ENCODE assay signal across 13 cellular contexts in genomic region chr17:79788989-79789942, GRCh38. TPM values are rescaled to one million over a fixed set of nuclear protein-coding genes. Genes with fewer than 3 reads are reported as not detected.
A peak's percentile ranks its signal among the peaks of the same experiment; 100 is the strongest.
DNase-seq lines count a peak whose midpoint lies in the region; ATAC-seq and TF ChIP-seq lines count a peak whose summit lies in the region.
"Had no signal": no experiment of that assay in that cellular context is flagged by ENCODE, and none has a peak within 500 bp of the region (broad histone marks: within the 10 kb centered on the region; RNA-seq: fewer than 3 reads in every experiment).

No MANE protein-coding gene starts in this region.

- peaks cover 88% of the 10 kb centered on the region for H3K27me3 ChIP-seq in lower lobe of right lung (ENCODE audit: low read depth)
- H3K27me3 ChIP-seq in upper lobe of right lung = peaks cover 83% of the 10 kb centered on the region
- H3K27me3 ChIP-seq in tibial artery = peaks cover 20 to 98% of the 10 kb centered on the region in 2 donors

- DNase-seq in Right ventricle myocardium inferior (ENCODE audit: missing footprints) = no peak
- DNase-seq in cardiac septum (ENCODE audit: low spot score) = no peak
- peak; percentile 91 for DNase-seq in ecto neural progenitor cell (ENCODE audit: low spot score)
- peak; percentile 45 for DNase-seq in lower lobe of right lung
- no peak for DNase-seq in upper lobe of right lung
- DNase-seq in tibial artery = no peak
- DNase-seq: activated CD8-positive, alpha-beta T cell treated with anti-CD3 and anti-CD28 coated beads, Interleukin-2, amount 10 ng/mL, durations not matched to agents 7 days and 5 days; DND-41; NCI-H1694 treated with DMSO at 0.1 percent for 48 hours; occipital lobe; stimulated activated CD4-positive, alpha-beta T cell treated with anti-CD3 and anti-CD28 coated beads, Interleukin-4, amount 100 ng/mL, for 1 hour had no signal

- TF ChIP-seq CTCF in lower lobe of right lung (IDR thresholded peaks at IDR 0.05) = no peak
- TF ChIP-seq CTCF in upper lobe of right lung (IDR thresholded peaks at IDR 0.05) = no peak
- no peak for TF ChIP-seq CTCF in tibial artery (IDR thresholded peaks at IDR 0.05)

- no peaks in the 10 kb centered on the region for H3K36me3 ChIP-seq in lower lobe of right lung
- no peaks in the 10 kb centered on the region for H3K36me3 ChIP-seq in upper lobe of right lung
- no peaks in the 10 kb centered on the region for H3K36me3 ChIP-seq in tibial artery

- H3K9me3 ChIP-seq in lower lobe of right lung (no peaks in the 10 kb centered on the region), upper lobe of right lung (no peaks in the 10 kb centered on the region), tibial artery (no peaks in the 10 kb centered on the region)

- H3K27ac ChIP-seq in lower lobe of right lung = no peak overlapping the region
- no peak overlapping the region for H3K27ac ChIP-seq in upper lobe of right lung
- H3K27ac ChIP-seq in tibial artery = no peak overlapping the region

- intact Hi-C loops in Right ventricle myocardium inferior (cut with DNase I) = no loop called here
- intact Hi-C loops in cardiac septum (cut with DNase I) = loop anchor here (5.0 kb wide), 1 partner anchor 133 kb away; no protein-coding TSS in a partner anchor
- intact Hi-C loops in lower lobe of right lung (cut with DNase I) = no loop called here
- intact Hi-C loops in upper lobe of right lung (cut with DNase I) = loop anchor here (10.0 kb wide), 2 partner anchors 126 to 186 kb away; no protein-coding TSS in a partner anchor
- intact Hi-C loops in tibial artery (cut with DNase I; ENCODE audit: low total_unique reads) = loop anchor here (2.0 kb wide), 1 partner anchor 202 kb away; no protein-coding TSS in a partner anchor

- peaks cover 46% of the 10 kb centered on the region for H3K4me1 ChIP-seq in lower lobe of right lung
- peaks cover 12% of the 10 kb centered on the region for H3K4me1 ChIP-seq in upper lobe of right lung
- H3K4me1 ChIP-seq in tibial artery = peaks cover 0 to 48% (median 34%) of the 10 kb centered on the region in 4 donors

- no peak overlapping the region for H3K4me3 ChIP-seq in lower lobe of right lung
- no peak overlapping the region for H3K4me3 ChIP-seq in upper lobe of right lung
- H3K4me3 ChIP-seq in tibial artery = no peak overlapping the region

- ATAC-seq in Right ventricle myocardium inferior (peak; percentile 5), lower lobe of right lung (peak in 1 of 2 donors; percentile 18), upper lobe of right lung (peak; percentile 8), HG02798 (IDR thresholded peaks at IDR 0.05; ENCODE audit: poor library complexity, unreplicated experiment) (no peak), HG02610 (IDR thresholded peaks at IDR 0.05; ENCODE audit: unreplicated experiment) (no peak)

RNA-seq across cellular contexts. Expression of gene CBX8, which starts 7.6 kb away (rescaled TPM):
- total RNA-seq in Right ventricle myocardium inferior (5.3 TPM), cardiac septum (5.7 TPM), lower lobe of right lung (5.8 TPM), upper lobe of right lung (4.9 TPM)

RNA-seq across cellular contexts. Expression of gene CBX2, which starts 11.3 kb away (rescaled TPM):
- 4.2 TPM for total RNA-seq in Right ventricle myocardium inferior
- 3.5 TPM for total RNA-seq in cardiac septum
- total RNA-seq in lower lobe of right lung = 3.9 TPM
- 3.4 TPM for total RNA-seq in upper lobe of right lung

RNA-seq across cellular contexts. Expression of gene CBX4, which starts 50.0 kb away (rescaled TPM):
- 23.7 TPM for total RNA-seq in Right ventricle myocardium inferior
- 23.8 TPM for total RNA-seq in cardiac septum
- 20.6 TPM for total RNA-seq in lower lobe of right lung
- total RNA-seq in upper lobe of right lung = 20.2 TPM

RNA-seq across cellular contexts. Expression of gene ENPP7, which starts 58.5 kb away (rescaled TPM):
- total RNA-seq in Right ventricle myocardium inferior (not detected), cardiac septum (not detected), lower lobe of right lung (0.18 TPM), upper lobe of right lung (not detected)
- total RNA-seq: occipital lobe had no signal

Comparison
In these comparisons a context has a peak if more than half of its experiments do, and no peak if none do; other contexts are left out.
1. intact Hi-C loops: an anchor here in cardiac septum (5.0 kb wide), upper lobe of right lung (10.0 kb wide) and tibial artery (2.0 kb wide); none called in Right ventricle myocardium inferior and lower lobe of right lung.
2. ATAC-seq: peak in Right ventricle myocardium inferior (single experiment) and upper lobe of right lung (single experiment); none in HG02798 (single experiment) and HG02610 (single experiment).
3. DNase-seq: peak in ecto neural progenitor cell (single experiment) and lower lobe of right lung (single experiment); none in Right ventricle myocardium inferior (single experiment), cardiac septum (single experiment), upper lobe of right lung (single experiment) and tibial artery (0 of 2).